Comparison of ENCODE assay signal across 13 cellular contexts in genomic region chr14:59208224-59208814, GRCh38.
DNase-seq lines count a peak whose midpoint lies in the region; ATAC-seq lines count a peak whose summit lies in the region.
"Had no signal": no experiment of that assay in that cellular context is flagged by ENCODE, and none has a peak within 500 bp of the region (broad histone marks: within the 10 kb centered on the region; RNA-seq: fewer than 3 reads in every experiment).

No MANE protein-coding gene starts in this region.

- H3K4me3 Mint-ChIP-seq in memory B cell, result peak overlapping the region; percentile 37
- H3K4me3 Mint-ChIP-seq in stimulated activated naive CD8-positive, alpha-beta T cell treated with anti-CD3 and anti-CD28 coated beads, Interleukin-15, amount 100 ng/mL, for 72 hours, result no peak overlapping the region
- H3K4me3 Mint-ChIP-seq: activated naive CD8-positive, alpha-beta T cell treated with anti-CD3 and anti-CD28 coated beads, Interleukin-2, amount 50 U/mL, for 24 hours had no signal

- H3K27ac Mint-ChIP-seq in memory B cell, result peak overlapping the region; percentile 72
- no peak overlapping the region for H3K27ac Mint-ChIP-seq in stimulated activated naive CD8-positive, alpha-beta T cell treated with anti-CD3 and anti-CD28 coated beads, Interleukin-15, amount 100 ng/mL, for 72 hours
- H3K27ac Mint-ChIP-seq: activated naive CD8-positive, alpha-beta T cell treated with anti-CD3 and anti-CD28 coated beads, Interleukin-2, amount 50 U/mL, for 24 hours; IgD-negative memory B cell had no signal

- no peaks in the 10 kb centered on the region for H3K9me3 Mint-ChIP-seq in memory B cell
- H3K9me3 Mint-ChIP-seq in stimulated activated naive CD8-positive, alpha-beta T cell treated with anti-CD3 and anti-CD28 coated beads, Interleukin-15, amount 100 ng/mL, for 72 hours, result no peaks in the 10 kb centered on the region
- H3K9me3 Mint-ChIP-seq: activated naive CD8-positive, alpha-beta T cell treated with anti-CD3 and anti-CD28 coated beads, Interleukin-2, amount 50 U/mL, for 24 hours; IgD-negative memory B cell had no signal

- intact Hi-C loops in head of caudate nucleus (cut with DNase I), result no loop called here

- peaks cover 27% of the 10 kb centered on the region for H3K4me1 Mint-ChIP-seq in memory B cell
- H3K4me1 Mint-ChIP-seq in stimulated activated naive CD8-positive, alpha-beta T cell treated with anti-CD3 and anti-CD28 coated beads, Interleukin-15, amount 100 ng/mL, for 72 hours, result peaks cover 7% of the 10 kb centered on the region

- peaks cover 4% of the 10 kb centered on the region for H3K36me3 Mint-ChIP-seq in memory B cell

- ATAC-seq in HG03432 (IDR thresholded peaks at IDR 0.05; ENCODE audit: unreplicated experiment), result peak; percentile 55
- ATAC-seq in memory B cell (ENCODE audit: low read depth), result no peak
- no peak for ATAC-seq in stimulated activated naive CD8-positive, alpha-beta T cell treated with anti-CD3 and anti-CD28 coated beads, Interleukin-15, amount 100 ng/mL, for 72 hours
- ATAC-seq: activated naive CD8-positive, alpha-beta T cell treated with anti-CD3 and anti-CD28 coated beads, Interleukin-2, amount 50 U/mL, for 24 hours; right lobe of liver had no signal

- H3K27me3 Mint-ChIP-seq in memory B cell, result no peaks in the 10 kb centered on the region
- H3K27me3 Mint-ChIP-seq in stimulated activated naive CD8-positive, alpha-beta T cell treated with anti-CD3 and anti-CD28 coated beads, Interleukin-15, amount 100 ng/mL, for 72 hours, result no peaks in the 10 kb centered on the region
- H3K27me3 Mint-ChIP-seq: activated naive CD8-positive, alpha-beta T cell treated with anti-CD3 and anti-CD28 coated beads, Interleukin-2, amount 50 U/mL, for 24 hours; IgD-negative memory B cell had no signal

- peak; percentile 33 for DNase-seq in GM03348 (ENCODE audit: low spot score)
- peak; percentile 73 for DNase-seq in amniotic epithelial cell (ENCODE audit: low read depth)
- no peak for DNase-seq in memory B cell (ENCODE audit: low spot score in 2 of 2)
- no peak for DNase-seq in D341Med (ENCODE audit: low spot score)
- no peak for DNase-seq in head of caudate nucleus
- DNase-seq in stimulated activated naive CD8-positive, alpha-beta T cell treated with anti-CD3 and anti-CD28 coated beads, Interleukin-15, amount 100 ng/mL, for 72 hours, result no peak
- no peak for DNase-seq in NCI-H128 (lab: John Stamatoyannopoulos, UW; ENCODE audit: unreplicated experiment)
- DNase-seq: activated naive CD8-positive, alpha-beta T cell treated with anti-CD3 and anti-CD28 coated beads, Interleukin-2, amount 50 U/mL, for 24 hours; effector CD8-positive, alpha-beta T cell; NCI-H2081; right lobe of liver had no signal

Comparison
In these comparisons a context has a peak if more than half of its experiments do, and no peak if none do; other contexts are left out.
1. DNase-seq: peak in GM03348 (single experiment) and amniotic epithelial cell (single experiment); none in memory B cell (0 of 2), D341Med (single experiment), head of caudate nucleus (0 of 42), stimulated activated naive CD8-positive, alpha-beta T cell treated with anti-CD3 and anti-CD28 coated beads, Interleukin-15, amount 100 ng/mL, for 72 hours (0 of 2) and NCI-H128 (single experiment).